ENCODE assay signal across 8 cellular contexts in the genomic region with DNA sequence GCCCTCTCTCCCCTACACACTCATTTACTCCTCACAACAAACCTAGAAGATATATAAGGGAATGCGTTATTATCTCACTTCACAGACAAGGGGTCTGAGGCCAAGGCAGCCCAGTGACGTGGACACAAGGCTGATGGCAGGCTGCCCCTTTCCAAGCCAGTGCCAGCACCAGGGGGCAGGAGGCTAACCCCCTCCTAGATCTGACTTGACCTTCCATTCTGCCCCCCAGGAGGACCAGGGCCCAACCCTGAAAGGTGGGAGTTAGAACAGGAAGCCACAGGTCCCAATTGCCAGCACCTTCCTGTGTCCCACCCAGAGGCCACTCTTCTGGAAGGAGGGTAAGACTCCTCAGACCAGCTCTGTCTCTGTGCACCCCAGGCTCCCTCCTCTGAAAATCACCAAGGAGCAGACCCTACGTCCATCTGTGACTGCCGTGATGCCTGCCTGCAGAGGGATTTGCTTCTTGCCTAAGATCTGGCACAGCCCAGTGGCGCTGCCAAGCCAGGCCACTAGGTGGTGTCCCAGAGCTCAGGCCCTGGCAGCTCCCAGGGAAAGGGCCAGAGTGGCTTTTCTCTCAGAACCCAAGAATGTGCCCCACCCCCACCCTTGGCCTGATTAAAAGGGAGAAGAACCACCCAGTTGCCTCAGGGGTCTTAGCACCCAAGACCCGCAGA. TPM values are rescaled to one million over a fixed set of nuclear protein-coding genes. Genes with fewer than 3 reads are reported as not detected.
DNase-seq lines count a peak whose midpoint lies in the region; ATAC-seq and TF ChIP-seq lines count a peak whose summit lies in the region.

No MANE protein-coding gene starts in this region.

- no peaks in the 10 kb centered on the region for H3K27me3 ChIP-seq in HUES6 (ENCODE audit: control insufficient read depth, insufficient read depth, low read length)

- H3K4me3 ChIP-seq in HUES6 (ENCODE audit: low read depth, low read length) (no peak overlapping the region), fibroblast of mammary gland (ENCODE audit: control insufficient read depth, low read depth, low read length) (no peak overlapping the region)

- H3K9me3 ChIP-seq in HUES6 (ENCODE audit: control insufficient read depth, insufficient read depth, low read depth, low read length), result no peaks in the 10 kb centered on the region

- DNase-seq in ELF-1 (ENCODE audit: low read depth, low spot score) (peak; percentile 97), RKO (ENCODE audit: low spot score) (peak; percentile 70), fibroblast of mammary gland (ENCODE audit: low read depth) (peak; percentile 88), NCI-H446 treated with DMSO at 0.1 percent for 48 hours (lab: John Stamatoyannopoulos, UW) (no peak)
- peak; percentile 85 for DNase-seq in natural killer cell treated with Interleukin-12 subunit alpha and Interleukin-12 subunit beta and Interleukin-15 and Interleukin-18, amount 100 ng/mL, for 72 hours (ENCODE audit: low spot score)
- peak; percentile 84 to 90 for DNase-seq in stimulated activated effector memory CD8-positive, alpha-beta T cell treated with anti-CD3 and anti-CD28 coated beads, Interleukin-12 subunit alpha, Interleukin-12 subunit beta, amount 100 ng/mL, for 72 hours (ENCODE audit: low spot score in 2 of 2)

- TF ChIP-seq CTCF in fibroblast of mammary gland (conservative IDR thresholded peaks at IDR 0.05; ENCODE audit: control insufficient read depth, insufficient read depth, low read depth, low read length), result peak; percentile 99

- no peaks in the 10 kb centered on the region for H3K9me3 Mint-ChIP-seq in activated T-helper 17 cell treated with anti-CD3 and anti-CD28 coated beads, Interleukin-2, amount 50 U/mL, for 72 hours
- H3K9me3 Mint-ChIP-seq in natural killer cell treated with Interleukin-12 subunit alpha and Interleukin-12 subunit beta and Interleukin-15 and Interleukin-18, amount 100 ng/mL, for 72 hours, result no peaks in the 10 kb centered on the region
- H3K9me3 Mint-ChIP-seq in stimulated activated effector memory CD8-positive, alpha-beta T cell treated with anti-CD3 and anti-CD28 coated beads, Interleukin-12 subunit alpha, Interleukin-12 subunit beta, amount 100 ng/mL, for 72 hours, result no peaks in the 10 kb centered on the region

- peaks cover 14% of the 10 kb centered on the region for H3K4me1 ChIP-seq in HUES6 (ENCODE audit: control insufficient read depth, insufficient read depth, low read length)

- peak overlapping the region; percentile 18; the same call in 1 of the 2 replicates for H3K27ac ChIP-seq in HUES6 (ENCODE audit: low read depth, low read length)

- H3K27ac Mint-ChIP-seq in activated T-helper 17 cell treated with anti-CD3 and anti-CD28 coated beads, Interleukin-2, amount 50 U/mL, for 72 hours, result no peak overlapping the region
- peak overlapping the region; percentile 58 to 59 for H3K27ac Mint-ChIP-seq in natural killer cell treated with Interleukin-12 subunit alpha and Interleukin-12 subunit beta and Interleukin-15 and Interleukin-18, amount 100 ng/mL, for 72 hours
- H3K27ac Mint-ChIP-seq in stimulated activated effector memory CD8-positive, alpha-beta T cell treated with anti-CD3 and anti-CD28 coated beads, Interleukin-12 subunit alpha, Interleukin-12 subunit beta, amount 100 ng/mL, for 72 hours, result no peak overlapping the region

- peak; percentile 94 for ATAC-seq in activated T-helper 17 cell treated with anti-CD3 and anti-CD28 coated beads, Interleukin-2, amount 50 U/mL, for 72 hours (replicated peaks)
- peak; percentile 76 for ATAC-seq in natural killer cell treated with Interleukin-12 subunit alpha and Interleukin-12 subunit beta and Interleukin-15 and Interleukin-18, amount 100 ng/mL, for 72 hours
- ATAC-seq in stimulated activated effector memory CD8-positive, alpha-beta T cell treated with anti-CD3 and anti-CD28 coated beads, Interleukin-12 subunit alpha, Interleukin-12 subunit beta, amount 100 ng/mL, for 72 hours, result peak; percentile 84

- no peaks in the 10 kb centered on the region for H3K36me3 ChIP-seq in HUES6 (ENCODE audit: control insufficient read depth, insufficient read depth, low read length)

- H3K27me3 Mint-ChIP-seq in activated T-helper 17 cell treated with anti-CD3 and anti-CD28 coated beads, Interleukin-2, amount 50 U/mL, for 72 hours, result peaks cover 3% of the 10 kb centered on the region
- H3K27me3 Mint-ChIP-seq in natural killer cell treated with Interleukin-12 subunit alpha and Interleukin-12 subunit beta and Interleukin-15 and Interleukin-18, amount 100 ng/mL, for 72 hours, result no peaks in the 10 kb centered on the region

- H3K9ac ChIP-seq in HUES6 (ENCODE audit: low read length), result no peak overlapping the region

- no peaks in the 10 kb centered on the region for H3K4me1 Mint-ChIP-seq in activated T-helper 17 cell treated with anti-CD3 and anti-CD28 coated beads, Interleukin-2, amount 50 U/mL, for 72 hours
- peaks cover 8 to 22% of the 10 kb centered on the region in 2 donors for H3K4me1 Mint-ChIP-seq in natural killer cell treated with Interleukin-12 subunit alpha and Interleukin-12 subunit beta and Interleukin-15 and Interleukin-18, amount 100 ng/mL, for 72 hours (ENCODE audit: low read depth in 2 of 2)
- H3K4me1 Mint-ChIP-seq in stimulated activated effector memory CD8-positive, alpha-beta T cell treated with anti-CD3 and anti-CD28 coated beads, Interleukin-12 subunit alpha, Interleukin-12 subunit beta, amount 100 ng/mL, for 72 hours, result peaks cover 7% of the 10 kb centered on the region

- H3K36me3 Mint-ChIP-seq in activated T-helper 17 cell treated with anti-CD3 and anti-CD28 coated beads, Interleukin-2, amount 50 U/mL, for 72 hours (ENCODE audit: low read depth), result no peaks in the 10 kb centered on the region
- no peaks in the 10 kb centered on the region for H3K36me3 Mint-ChIP-seq in natural killer cell treated with Interleukin-12 subunit alpha and Interleukin-12 subunit beta and Interleukin-15 and Interleukin-18, amount 100 ng/mL, for 72 hours
- H3K36me3 Mint-ChIP-seq in stimulated activated effector memory CD8-positive, alpha-beta T cell treated with anti-CD3 and anti-CD28 coated beads, Interleukin-12 subunit alpha, Interleukin-12 subunit beta, amount 100 ng/mL, for 72 hours, result no peaks in the 10 kb centered on the region

- no peak overlapping the region for H3K4me3 Mint-ChIP-seq in activated T-helper 17 cell treated with anti-CD3 and anti-CD28 coated beads, Interleukin-2, amount 50 U/mL, for 72 hours
- peak overlapping the region; percentile 74 for H3K4me3 Mint-ChIP-seq in natural killer cell treated with Interleukin-12 subunit alpha and Interleukin-12 subunit beta and Interleukin-15 and Interleukin-18, amount 100 ng/mL, for 72 hours
- H3K4me3 Mint-ChIP-seq in stimulated activated effector memory CD8-positive, alpha-beta T cell treated with anti-CD3 and anti-CD28 coated beads, Interleukin-12 subunit alpha, Interleukin-12 subunit beta, amount 100 ng/mL, for 72 hours, result no peak overlapping the region

RNA-seq across cellular contexts. Expression of gene MRPS23, which starts 42.4 kb away (rescaled TPM):
- total RNA-seq in activated T-helper 17 cell treated with anti-CD3 and anti-CD28 coated beads, Interleukin-2, amount 50 U/mL, for 72 hours, result 10 to 100 TPM; 27.5 to 48.5 TPM
- total RNA-seq in natural killer cell treated with Interleukin-12 subunit alpha and Interleukin-12 subunit beta and Interleukin-15 and Interleukin-18, amount 100 ng/mL, for 72 hours, result 10 to 100 TPM; 55.3 to 65.0 TPM

Comparison
In these comparisons a context has a peak if more than half of its experiments do, and no peak if none do; other contexts are left out.
1. H3K27ac Mint-ChIP-seq: peak in natural killer cell treated with Interleukin-12 subunit alpha and Interleukin-12 subunit beta and Interleukin-15 and Interleukin-18, amount 100 ng/mL, for 72 hours (2 of 2); none in activated T-helper 17 cell treated with anti-CD3 and anti-CD28 coated beads, Interleukin-2, amount 50 U/mL, for 72 hours (single experiment) and stimulated activated effector memory CD8-positive, alpha-beta T cell treated with anti-CD3 and anti-CD28 coated beads, Interleukin-12 subunit alpha, Interleukin-12 subunit beta, amount 100 ng/mL, for 72 hours (single experiment).
2. Peak in every context shown above with its lines, with median percentiles within 50 percentile points of each other: ATAC-seq.